In genomic region chr21:44849616-44850130, GRCh38 we compare ENCODE assay signal across 1 cellular context.
TF ChIP-seq lines count a peak whose summit lies in the region.

No MANE protein-coding gene starts in this region.

TF ChIP-seq in endothelial cell of umbilical vein, 7 proteins besides CTCF, POLR2A, EP300 and RAD21 (continued from another document):
- TF ChIP-seq MAX (IDR thresholded peaks at IDR 0.05; ENCODE audit: insufficient read depth, insufficient read length) (no peak), JUN (IDR thresholded peaks at IDR 0.05; ENCODE audit: borderline replicate concordance, insufficient read depth, insufficient read length, low read depth) (no peak)
